ENCODE assay signal across 1 cellular context in the genomic region with DNA sequence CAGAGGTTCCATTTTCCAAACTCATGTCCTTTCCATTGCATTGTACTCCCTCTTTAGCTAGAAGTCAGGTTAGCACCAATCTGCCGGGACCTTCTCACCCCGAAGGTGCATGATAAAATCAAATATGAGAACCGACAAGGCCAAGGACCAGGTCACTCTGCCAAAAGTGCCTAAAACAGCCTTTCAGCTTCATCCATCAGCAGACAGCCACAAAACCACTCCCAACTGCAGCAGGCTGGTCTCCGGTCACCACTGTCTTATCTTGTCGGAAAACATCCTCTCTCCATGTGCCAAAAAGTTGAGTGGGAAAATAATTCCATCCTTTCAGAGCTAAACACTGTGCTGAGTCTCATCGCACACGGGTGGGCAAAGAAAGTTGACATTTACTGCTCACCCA.
TF ChIP-seq lines count a peak whose summit lies in the region.

No MANE protein-coding gene starts in this region.

TF ChIP-seq in A549, 52 proteins besides CTCF, POLR2A, EP300 and RAD21 (continued from another document):
- TF ChIP-seq, protein P1, sequence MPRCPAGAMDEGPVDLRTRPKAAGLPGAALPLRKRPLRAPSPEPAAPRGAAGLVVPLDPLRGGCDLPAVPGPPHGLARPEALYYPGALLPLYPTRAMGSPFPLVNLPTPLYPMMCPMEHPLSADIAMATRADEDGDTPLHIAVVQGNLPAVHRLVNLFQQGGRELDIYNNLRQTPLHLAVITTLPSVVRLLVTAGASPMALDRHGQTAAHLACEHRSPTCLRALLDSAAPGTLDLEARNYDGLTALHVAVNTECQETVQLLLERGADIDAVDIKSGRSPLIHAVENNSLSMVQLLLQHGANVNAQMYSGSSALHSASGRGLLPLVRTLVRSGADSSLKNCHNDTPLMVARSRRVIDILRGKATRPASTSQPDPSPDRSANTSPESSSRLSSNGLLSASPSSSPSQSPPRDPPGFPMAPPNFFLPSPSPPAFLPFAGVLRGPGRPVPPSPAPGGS (IDR thresholded peaks at IDR 0.05) = no peak
- TF ChIP-seq NR3C1 (IDR thresholded peaks at IDR 0.05) = no peak
- no peak for TF ChIP-seq FOSL2 (IDR thresholded peaks at IDR 0.05)
- no peak for TF ChIP-seq FOSL2 (CRISPR knock-in tag; IDR thresholded peaks at IDR 0.05)
- no peak for TF ChIP-seq MYC (IDR thresholded peaks at IDR 0.05; ENCODE audit: borderline replicate concordance, low read length)
